Comparison of ENCODE assay signal across 25 cellular contexts in genomic region chr11:19342036-19342435, GRCh38.
"Had no signal": no experiment of that assay in that cellular context is flagged by ENCODE, and none has a peak within 500 bp of the region (broad histone marks: within the 10 kb centered on the region; RNA-seq: fewer than 3 reads in every experiment).

No MANE protein-coding gene starts in this region.

- H3K9me3 Mint-ChIP-seq: activated CD4-positive, alpha-beta memory T cell treated with anti-CD3 and anti-CD28 coated beads for 36 hours; activated CD4-positive, alpha-beta T cell treated with anti-CD3 and anti-CD28 coated beads, Interleukin-2, amount 10 ng/mL, durations not matched to agents 7 days and 5 days; activated naive CD4-positive, alpha-beta T cell treated with anti-CD3 and anti-CD28 coated beads for 36 hours; activated T-helper 17 cell treated with anti-CD3 and anti-CD28 coated beads, Interleukin-2, amount 50 U/mL, for 72 hours; brain; central memory CD8-positive, alpha-beta T cell had no signal

- H3K27ac ChIP-seq: SK-N-MC, VCaP had no signal

- H3K4me1 Mint-ChIP-seq: activated CD4-positive, alpha-beta T cell treated with anti-CD3 and anti-CD28 coated beads, Interleukin-2, amount 10 ng/mL, durations not matched to agents 7 days and 5 days had no signal

- FAIRE-seq: astrocyte had no signal

- H3K36me3 Mint-ChIP-seq: activated CD4-positive, alpha-beta memory T cell treated with anti-CD3 and anti-CD28 coated beads for 36 hours; activated naive CD8-positive, alpha-beta T cell; brain had no signal

- H3K4me3 Mint-ChIP-seq: activated CD4-positive, alpha-beta memory T cell treated with anti-CD3 and anti-CD28 coated beads for 36 hours; activated CD4-positive, alpha-beta T cell treated with anti-CD3 and anti-CD28 coated beads, Interleukin-2, amount 10 ng/mL, durations not matched to agents 7 days and 5 days; activated naive CD4-positive, alpha-beta T cell treated with anti-CD3 and anti-CD28 coated beads for 36 hours; activated naive CD8-positive, alpha-beta T cell; activated T-helper 17 cell treated with anti-CD3 and anti-CD28 coated beads, Interleukin-2, amount 50 U/mL, for 72 hours; brain; central memory CD8-positive, alpha-beta T cell had no signal

- ATAC-seq: activated T-helper 17 cell treated with anti-CD3 and anti-CD28 coated beads, Interleukin-2, amount 50 U/mL, for 72 hours; Right ventricle myocardium inferior had no signal

- DNase-seq: activated CD4-positive, alpha-beta memory T cell treated with anti-CD3 and anti-CD28 coated beads for 36 hours; activated CD4-positive, alpha-beta T cell treated with anti-CD3 and anti-CD28 coated beads, Interleukin-2, amount 10 ng/mL, durations not matched to agents 7 days and 5 days; activated CD4-positive, CD25-positive, alpha-beta regulatory T cell; activated CD8-positive, alpha-beta memory T cell treated with anti-CD3 and anti-CD28 coated beads for 24 hours; activated gamma-delta T cell; activated naive CD4-positive, alpha-beta T cell treated with anti-CD3 and anti-CD28 coated beads for 36 hours; activated T-cell treated with anti-CD3 and anti-CD28 coated beads, Interleukin-2, amount 50 U/mL, for 48 hours; amygdala; NCI-H146; NCI-H1930; NCI-H2171; NCI-H2227 treated with DMSO at 0.1 percent for 48 hours; NCI-H446 treated with DMSO at 0.1 percent for 48 hours; NCI-H524 treated with DMSO at 0.1 percent for 48 hours; NCI-H748 treated with DMSO at 0.1 percent for 48 hours; RPMI8226; T-helper 1 cell had no signal

- H3K27ac Mint-ChIP-seq: activated CD4-positive, alpha-beta memory T cell treated with anti-CD3 and anti-CD28 coated beads for 36 hours; activated CD4-positive, alpha-beta T cell treated with anti-CD3 and anti-CD28 coated beads, Interleukin-2, amount 10 ng/mL, durations not matched to agents 7 days and 5 days; activated naive CD4-positive, alpha-beta T cell treated with anti-CD3 and anti-CD28 coated beads for 36 hours; activated naive CD8-positive, alpha-beta T cell; activated T-helper 17 cell treated with anti-CD3 and anti-CD28 coated beads, Interleukin-2, amount 50 U/mL, for 72 hours; brain had no signal

- H3K4me3 ChIP-seq: SK-N-MC had no signal
